9 cellular contexts compared by ENCODE assay signal in the genomic region with DNA sequence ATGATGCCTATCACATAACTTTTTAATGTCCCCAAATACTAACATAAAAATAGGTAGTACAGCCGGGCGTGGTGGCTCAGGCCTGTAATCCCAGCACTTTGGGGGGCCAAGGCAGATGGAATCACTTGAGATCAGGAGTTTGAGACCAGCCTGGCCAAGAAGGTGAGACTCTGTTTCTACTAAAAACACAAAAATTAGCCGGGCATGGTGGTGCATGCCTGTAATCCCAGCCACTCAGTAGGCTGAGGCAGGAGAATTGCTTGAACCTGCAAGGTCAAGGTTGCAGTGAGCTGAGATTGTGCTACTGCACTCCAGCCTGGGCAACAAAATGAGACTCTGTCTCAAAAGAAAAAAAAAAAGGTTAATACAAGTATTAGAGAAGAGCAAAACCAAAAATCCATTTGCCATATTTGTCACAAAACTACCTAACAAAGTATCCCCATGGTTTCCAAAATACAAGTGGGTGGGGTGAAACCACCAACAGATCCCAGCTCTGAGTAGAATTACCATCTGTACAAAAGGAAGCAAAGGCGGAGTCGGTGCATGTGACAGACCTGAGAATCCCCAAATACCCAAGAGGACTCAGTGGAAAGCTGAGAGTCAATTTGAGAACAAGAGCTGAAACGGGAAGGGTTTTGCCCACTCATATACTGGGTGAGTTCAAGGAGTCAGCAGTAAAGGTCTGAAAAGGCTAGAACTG.
DNase-seq lines count a peak whose midpoint lies in the region; ATAC-seq, FAIRE-seq and TF ChIP-seq lines count a peak whose summit lies in the region.
"Had no signal": no experiment of that assay in that cellular context is flagged by ENCODE, and none has a peak within 500 bp of the region (broad histone marks: within the 10 kb centered on the region; RNA-seq: fewer than 3 reads in every experiment).

No MANE protein-coding gene starts in this region.

- H3K27ac ChIP-seq in GM23248 = no peak overlapping the region

- no peaks in the 10 kb centered on the region for H3K9me3 Mint-ChIP-seq in activated CD8-positive, alpha-beta memory T cell treated with anti-CD3 and anti-CD28 coated beads, Interleukin-2, amount 10 ng/mL, durations not matched to agents 7 days and 5 days (ENCODE audit: low read depth)
- peaks cover 11% of the 10 kb centered on the region for H3K9me3 Mint-ChIP-seq in HFFc6

- no peak overlapping the region for H2AFZ ChIP-seq in GM23248

- H3K36me3 Mint-ChIP-seq in activated CD8-positive, alpha-beta memory T cell treated with anti-CD3 and anti-CD28 coated beads, Interleukin-2, amount 10 ng/mL, durations not matched to agents 7 days and 5 days = peaks cover 41% of the 10 kb centered on the region
- H3K36me3 Mint-ChIP-seq in HFFc6 (ENCODE audit: low read depth) = peaks cover 25% of the 10 kb centered on the region

- intact Hi-C loops in posterior cingulate gyrus (cut with DNase I) = loop anchor here (5.0 kb wide), 1 partner anchor 57 kb away; no protein-coding TSS in a partner anchor

- H3K36me3 ChIP-seq in GM23248 (ENCODE audit: low read depth) = no peaks in the 10 kb centered on the region

- FAIRE-seq in urothelium cell line (lab: Jason Lieb, UNC) = no peak

- no peaks in the 10 kb centered on the region for H3K27me3 ChIP-seq in GM23248 (replicated peaks; ENCODE audit: insufficient read depth)

- H3K9me2 ChIP-seq in GM23248 (ENCODE audit: insufficient read depth) = no peaks in the 10 kb centered on the region

- peak; percentile 24 for ATAC-seq in GM19023 (IDR thresholded peaks at IDR 0.05; ENCODE audit: unreplicated experiment)
- peak; percentile 36 for ATAC-seq in HG02852 (IDR thresholded peaks at IDR 0.05; ENCODE audit: unreplicated experiment)
- no peak for ATAC-seq in activated CD8-positive, alpha-beta memory T cell treated with anti-CD3 and anti-CD28 coated beads, Interleukin-2, amount 10 ng/mL, durations not matched to agents 7 days and 5 days

- no peak overlapping the region for H3K4me3 ChIP-seq in GM23248

- peak; percentile 59 for DNase-seq in activated CD8-positive, alpha-beta memory T cell treated with anti-CD3 and anti-CD28 coated beads, Interleukin-2, amount 10 ng/mL, durations not matched to agents 7 days and 5 days
- peak; percentile 56 to 57 for DNase-seq in stimulated activated CD4-positive, alpha-beta T cell treated with anti-CD3 and anti-CD28 coated beads, Interleukin-15, amount 100 ng/mL, for 48 hours (ENCODE audit: low read depth in 2 of 2)
- DNase-seq in GM23248 (no peak), urothelium cell line (ENCODE audit: low spot score) (no peak), HFFc6 (no peak), posterior cingulate gyrus (no peak)
- DNase-seq: SW 1271 had no signal

- no peaks in the 10 kb centered on the region for H3K9me3 ChIP-seq in GM23248 (ENCODE audit: low read depth)

- in situ Hi-C loops in GM23248 (cut with MboI) = no loop called here

- H3K4me1 Mint-ChIP-seq in activated CD8-positive, alpha-beta memory T cell treated with anti-CD3 and anti-CD28 coated beads, Interleukin-2, amount 10 ng/mL, durations not matched to agents 7 days and 5 days = peaks cover 83% of the 10 kb centered on the region
- H3K4me1 Mint-ChIP-seq in HFFc6 (ENCODE audit: low read depth) = peaks cover 71% of the 10 kb centered on the region

- no peak overlapping the region for H3K4me2 ChIP-seq in GM23248 (ENCODE audit: unreplicated experiment)

- peaks cover 50% of the 10 kb centered on the region for H3K4me1 ChIP-seq in GM23248 (ENCODE audit: insufficient read depth)

- TF ChIP-seq CTCF in HFFc6 (IDR thresholded peaks at IDR 0.05) = no peak

- peak overlapping the region; percentile 88 for H3K27ac Mint-ChIP-seq in activated CD8-positive, alpha-beta memory T cell treated with anti-CD3 and anti-CD28 coated beads, Interleukin-2, amount 10 ng/mL, durations not matched to agents 7 days and 5 days
- no peak overlapping the region for H3K27ac Mint-ChIP-seq in HFFc6

- CTCF ChIA-PET in activated CD8-positive, alpha-beta memory T cell treated with anti-CD3 and anti-CD28 coated beads, Interleukin-2, amount 10 ng/mL, durations not matched to agents 7 days and 5 days (lab: Charles Lee) = interaction anchor here (0.7 to 1.9 kb wide), 5 partner anchors 9 to 418 kb away, joined by 3 to 8 read pairs (median 3); no protein-coding TSS in a partner anchor

- H3F3A ChIP-seq in GM23248 (ENCODE audit: insufficient read depth) = peaks cover 43% of the 10 kb centered on the region

- no peaks in the 10 kb centered on the region for H3K27me3 Mint-ChIP-seq in activated CD8-positive, alpha-beta memory T cell treated with anti-CD3 and anti-CD28 coated beads, Interleukin-2, amount 10 ng/mL, durations not matched to agents 7 days and 5 days
- peaks cover 4% of the 10 kb centered on the region; the same call in 1 of the 2 replicates for H3K27me3 Mint-ChIP-seq in HFFc6 (ENCODE audit: insufficient read depth)

- no peaks in the 10 kb centered on the region for H3K79me2 ChIP-seq in GM23248 (ENCODE audit: insufficient read depth)

- 85 to 86% methylated on average over 6 of the region's 6 CpGs for WGBS in GM23248 (ENCODE audit: low coverage in 1 of 2, low lambda C conversion rate in 2 of 2, missing lambda C conversion rate in 2 of 2), 2 experiments

- H3K9ac ChIP-seq in GM23248 = no peak overlapping the region

- H4K20me1 ChIP-seq in GM23248 (ENCODE audit: insufficient read depth) = no peaks in the 10 kb centered on the region

- no peak overlapping the region for H3K4me3 Mint-ChIP-seq in activated CD8-positive, alpha-beta memory T cell treated with anti-CD3 and anti-CD28 coated beads, Interleukin-2, amount 10 ng/mL, durations not matched to agents 7 days and 5 days
- no peak overlapping the region for H3K4me3 Mint-ChIP-seq in HFFc6

Comparison
In these comparisons a context has a peak if more than half of its experiments do, and no peak if none do; other contexts are left out.
1. DNase-seq: peak in activated CD8-positive, alpha-beta memory T cell treated with anti-CD3 and anti-CD28 coated beads, Interleukin-2, amount 10 ng/mL, durations not matched to agents 7 days and 5 days (single experiment) and stimulated activated CD4-positive, alpha-beta T cell treated with anti-CD3 and anti-CD28 coated beads, Interleukin-15, amount 100 ng/mL, for 48 hours (2 of 2); none in GM23248 (single experiment), urothelium cell line (single experiment), HFFc6 (single experiment) and posterior cingulate gyrus (0 of 10).